Comparison of ENCODE assay signal across 14 cellular contexts in the genomic region with DNA sequence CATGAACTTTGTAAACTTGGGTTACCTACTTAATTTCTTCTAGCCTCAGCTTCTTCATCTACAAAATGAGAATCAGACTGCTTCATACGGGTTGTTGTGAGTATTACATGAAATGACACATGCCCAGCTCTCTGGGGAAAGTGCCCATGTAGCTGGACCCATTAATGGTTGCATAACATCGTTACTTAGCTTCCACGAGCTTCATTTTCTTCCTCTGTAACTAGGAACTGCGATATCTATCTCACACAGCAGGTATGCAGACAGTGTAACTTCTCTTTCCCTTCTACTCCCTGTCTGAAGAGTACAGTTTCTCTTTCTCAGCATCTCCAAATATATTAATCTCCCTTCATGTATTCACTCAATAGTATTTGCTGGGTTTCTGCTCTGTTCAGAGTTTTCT.
"Had no signal": no experiment of that assay in that cellular context is flagged by ENCODE, and none has a peak within 500 bp of the region (broad histone marks: within the 10 kb centered on the region; RNA-seq: fewer than 3 reads in every experiment).

No MANE protein-coding gene starts in this region.

- H3K9me3 Mint-ChIP-seq: activated CD4-positive, alpha-beta T cell treated with anti-CD3 and anti-CD28 coated beads, Interleukin-2, amount 10 ng/mL, durations not matched to agents 24 days and 14 days; activated CD8-positive, alpha-beta T cell treated with anti-CD3 and anti-CD28 coated beads for 36 hours; activated T-cell treated with anti-CD3 and anti-CD28 coated beads, Interleukin-2, amount 50 U/mL, for 4 hours; natural killer cell; stimulated activated naive CD8-positive, alpha-beta T cell treated with anti-CD3 and anti-CD28 coated beads, Interleukin-15, amount 100 ng/mL, for 72 hours had no signal

- H3K4me3 ChIP-seq: coronary artery, gastrocnemius medialis, lower lobe of right lung, testis had no signal

- FAIRE-seq: endometrium, keratinocyte had no signal

- H3K9me3 ChIP-seq: gastrocnemius medialis, lower lobe of right lung, testis had no signal

- H3K27ac ChIP-seq: coronary artery, lower lobe of right lung, testis had no signal

- H3K4me3 Mint-ChIP-seq: activated CD4-positive, alpha-beta T cell treated with anti-CD3 and anti-CD28 coated beads, Interleukin-2, amount 10 ng/mL, durations not matched to agents 24 days and 14 days; activated CD8-positive, alpha-beta T cell treated with anti-CD3 and anti-CD28 coated beads for 36 hours; activated T-cell treated with anti-CD3 and anti-CD28 coated beads, Interleukin-2, amount 50 U/mL, for 4 hours; natural killer cell; stimulated activated naive CD8-positive, alpha-beta T cell treated with anti-CD3 and anti-CD28 coated beads, Interleukin-15, amount 100 ng/mL, for 72 hours; type B pancreatic cell had no signal

- ATAC-seq: activated CD8-positive, alpha-beta T cell treated with anti-CD3 and anti-CD28 coated beads for 36 hours; activated T-cell treated with anti-CD3 and anti-CD28 coated beads, Interleukin-2, amount 50 U/mL, for 4 hours; natural killer cell; stimulated activated naive CD8-positive, alpha-beta T cell treated with anti-CD3 and anti-CD28 coated beads, Interleukin-15, amount 100 ng/mL, for 72 hours had no signal

- H3K36me3 Mint-ChIP-seq: natural killer cell had no signal

- H3K27ac Mint-ChIP-seq: activated CD4-positive, alpha-beta T cell treated with anti-CD3 and anti-CD28 coated beads, Interleukin-2, amount 10 ng/mL, durations not matched to agents 24 days and 14 days; activated CD8-positive, alpha-beta T cell treated with anti-CD3 and anti-CD28 coated beads for 36 hours; natural killer cell; stimulated activated naive CD8-positive, alpha-beta T cell treated with anti-CD3 and anti-CD28 coated beads, Interleukin-15, amount 100 ng/mL, for 72 hours had no signal

- H3K36me3 ChIP-seq: gastrocnemius medialis, lower lobe of right lung had no signal

- H3K27me3 ChIP-seq: gastrocnemius medialis, testis had no signal

- DNase-seq: activated CD4-positive, alpha-beta T cell treated with anti-CD3 and anti-CD28 coated beads, Interleukin-2, amount 10 ng/mL, durations not matched to agents 24 days and 14 days; activated CD8-positive, alpha-beta T cell treated with anti-CD3 and anti-CD28 coated beads for 36 hours; activated effector memory CD4-positive, alpha-beta T cell treated with anti-CD3 and anti-CD28 coated beads, Interleukin-2, amount 50 U/mL, for 16 hours; activated naive CD4-positive, alpha-beta T cell treated with anti-CD3 and anti-CD28 coated beads, Interleukin-2, amount 50 U/mL, for 16 hours; activated T-cell treated with anti-CD3 and anti-CD28 coated beads, Interleukin-2, amount 50 U/mL, for 4 hours; gastrocnemius medialis; lower lobe of right lung; natural killer cell; stimulated activated naive CD8-positive, alpha-beta T cell treated with anti-CD3 and anti-CD28 coated beads, Interleukin-15, amount 100 ng/mL, for 72 hours; testis had no signal

- H3K4me1 Mint-ChIP-seq: activated CD4-positive, alpha-beta T cell treated with anti-CD3 and anti-CD28 coated beads, Interleukin-2, amount 10 ng/mL, durations not matched to agents 24 days and 14 days; stimulated activated naive CD8-positive, alpha-beta T cell treated with anti-CD3 and anti-CD28 coated beads, Interleukin-15, amount 100 ng/mL, for 72 hours had no signal

- H3K4me1 ChIP-seq: lower lobe of right lung, testis had no signal
